ENCODE assay signal across 18 cellular contexts in the genomic region with DNA sequence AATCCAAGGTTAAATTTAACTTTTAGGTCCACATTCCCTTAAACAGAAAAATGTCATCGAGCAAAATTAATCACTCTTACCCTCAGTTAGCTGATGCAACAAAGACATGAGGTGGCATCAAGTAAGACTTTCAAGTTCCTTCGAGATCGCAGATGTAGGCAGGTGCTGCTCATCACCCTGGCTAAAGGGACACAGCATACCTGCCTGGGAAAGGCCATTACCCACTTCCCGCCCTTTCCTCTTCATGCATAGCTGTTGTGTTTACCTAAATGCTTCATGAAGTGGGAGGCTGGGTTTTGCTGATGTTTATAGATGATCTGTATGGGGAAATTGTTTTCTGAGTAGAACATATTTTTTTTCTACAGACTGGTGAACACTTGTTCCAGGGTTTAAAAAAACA.
DNase-seq lines count a peak whose midpoint lies in the region; ATAC-seq and TF ChIP-seq lines count a peak whose summit lies in the region.
"Had no signal": no experiment of that assay in that cellular context is flagged by ENCODE, and none has a peak within 500 bp of the region (broad histone marks: within the 10 kb centered on the region; RNA-seq: fewer than 3 reads in every experiment).

No MANE protein-coding gene starts in this region.

- H4K20me1 ChIP-seq in OCI-LY3 (ENCODE audit: insufficient read depth, low read length), result no peaks in the 10 kb centered on the region

- H3K4me1 ChIP-seq in OCI-LY3 (ENCODE audit: low read length) (peaks cover 20% of the 10 kb centered on the region), upper lobe of right lung (no peaks in the 10 kb centered on the region)
- H3K4me1 ChIP-seq: heart left ventricle, left ventricle myocardium inferior, sigmoid colon had no signal

- H3K9me3 ChIP-seq in OCI-LY3 (ENCODE audit: insufficient read depth, low read length), result no peaks in the 10 kb centered on the region
- no peaks in the 10 kb centered on the region for H3K9me3 ChIP-seq in upper lobe of right lung
- H3K9me3 ChIP-seq: heart left ventricle, left ventricle myocardium inferior, sigmoid colon, thoracic aorta had no signal

- no peak overlapping the region for H3K4me2 ChIP-seq in OCI-LY3 (ENCODE audit: low read length)

- H3K4me3 Mint-ChIP-seq in activated naive CD4-positive, alpha-beta T cell treated with anti-CD3 and anti-CD28 coated beads, Interleukin-2, amount 50 U/mL, for 24 hours, result no peak overlapping the region
- H3K4me3 Mint-ChIP-seq: CD14-positive monocyte; dendritic cell treated with granulocyte-macrophage colony-stimulating factor and Interleukin-4, amounts not matched to agents 40 ng/mL and 50 ng/mL, for 4 days; T-cell had no signal

- TF ChIP-seq CTCF in OCI-LY3 (IDR thresholded peaks at IDR 0.05; ENCODE audit: low read depth, low read length) (no peak), upper lobe of right lung (IDR thresholded peaks at IDR 0.05) (no peak)

- H3K27ac Mint-ChIP-seq in activated naive CD4-positive, alpha-beta T cell treated with anti-CD3 and anti-CD28 coated beads, Interleukin-2, amount 50 U/mL, for 24 hours, result peak overlapping the region; percentile 10
- peak overlapping the region in 1 of 2 donors; percentile 60 for H3K27ac Mint-ChIP-seq in activated naive CD4-positive, alpha-beta T cell treated with anti-CD3 and anti-CD28 coated beads, Interleukin-2, amount 50 U/mL, for 72 hours
- H3K27ac Mint-ChIP-seq: CD14-positive monocyte; dendritic cell treated with granulocyte-macrophage colony-stimulating factor and Interleukin-4, amounts not matched to agents 40 ng/mL and 50 ng/mL, for 4 days; T-cell had no signal

- H2AFZ ChIP-seq in OCI-LY3 (ENCODE audit: low read depth, low read length), result no peak overlapping the region

- 0 out of 2 replicates have a peak overlapping the region, but pooled peaks have one; percentile 1 for H3K27ac ChIP-seq in OCI-LY3 (ENCODE audit: low read length)
- H3K27ac ChIP-seq in upper lobe of right lung, result no peak overlapping the region
- H3K27ac ChIP-seq: heart left ventricle, left ventricle myocardium inferior, sigmoid colon, thoracic aorta had no signal

- intact Hi-C loops in upper lobe of right lung (cut with DNase I), result no loop called here

- no peak overlapping the region for H3K4me3 ChIP-seq in OCI-LY3 (ENCODE audit: low read length)
- no peak overlapping the region for H3K4me3 ChIP-seq in upper lobe of right lung
- H3K4me3 ChIP-seq: heart left ventricle, left ventricle myocardium inferior, sigmoid colon, thoracic aorta had no signal

- peaks cover 12% of the 10 kb centered on the region for H3K36me3 Mint-ChIP-seq in activated naive CD4-positive, alpha-beta T cell treated with anti-CD3 and anti-CD28 coated beads, Interleukin-2, amount 50 U/mL, for 24 hours
- H3K36me3 Mint-ChIP-seq in activated naive CD4-positive, alpha-beta T cell treated with anti-CD3 and anti-CD28 coated beads, Interleukin-2, amount 50 U/mL, for 72 hours, result peaks cover 6 to 8% of the 10 kb centered on the region in 2 donors

- no peak for ATAC-seq in activated naive CD4-positive, alpha-beta T cell treated with anti-CD3 and anti-CD28 coated beads, Interleukin-2, amount 50 U/mL, for 72 hours
- peak; percentile 77 for ATAC-seq in upper lobe of right lung
- no peak for ATAC-seq in HG02884 (IDR thresholded peaks at IDR 0.05; ENCODE audit: unreplicated experiment)
- ATAC-seq: heart left ventricle, T-cell had no signal

- no peaks in the 10 kb centered on the region for H3K79me2 ChIP-seq in OCI-LY3 (ENCODE audit: low read length)

- no peaks in the 10 kb centered on the region for H3K9me3 Mint-ChIP-seq in activated naive CD4-positive, alpha-beta T cell treated with anti-CD3 and anti-CD28 coated beads, Interleukin-2, amount 50 U/mL, for 24 hours
- H3K9me3 Mint-ChIP-seq in activated naive CD4-positive, alpha-beta T cell treated with anti-CD3 and anti-CD28 coated beads, Interleukin-2, amount 50 U/mL, for 72 hours, result no peaks in the 10 kb centered on the region
- H3K9me3 Mint-ChIP-seq: CD14-positive monocyte; dendritic cell treated with granulocyte-macrophage colony-stimulating factor and Interleukin-4, amounts not matched to agents 40 ng/mL and 50 ng/mL, for 4 days; T-cell had no signal

- H3K4me1 Mint-ChIP-seq in activated naive CD4-positive, alpha-beta T cell treated with anti-CD3 and anti-CD28 coated beads, Interleukin-2, amount 50 U/mL, for 24 hours, result no peaks in the 10 kb centered on the region
- H3K4me1 Mint-ChIP-seq: CD14-positive monocyte, T-cell had no signal

- H3K27me3 ChIP-seq in OCI-LY3 (ENCODE audit: low read depth, low read length) (no peaks in the 10 kb centered on the region), upper lobe of right lung (no peaks in the 10 kb centered on the region)
- H3K27me3 ChIP-seq: heart left ventricle, sigmoid colon had no signal

- peaks cover 27% of the 10 kb centered on the region for H3K36me3 ChIP-seq in OCI-LY3 (replicated peaks; ENCODE audit: low read depth, low read length)
- H3K36me3 ChIP-seq in upper lobe of right lung, result peaks cover 78% of the 10 kb centered on the region

- no peak for DNase-seq in activated naive CD4-positive, alpha-beta T cell treated with anti-CD3 and anti-CD28 coated beads, Interleukin-2, amount 50 U/mL, for 72 hours (ENCODE audit: low spot score in 2 of 2)
- DNase-seq in NCI-H1417 treated with DMSO at 0.1 percent for 48 hours (lab: John Stamatoyannopoulos, UW), result peak; percentile 28
- DNase-seq in upper lobe of right lung, result no peak
- no peak for DNase-seq in stimulated activated naive CD4-positive, alpha-beta T cell (lab: John Stamatoyannopoulos, UW)
- DNase-seq in NCI-H1694 (lab: John Stamatoyannopoulos, UW), result no peak
- DNase-seq: activated CD4-positive, alpha-beta T cell treated with anti-CD3 and anti-CD28 coated beads for 4 hours; activated effector memory CD4-positive, alpha-beta T cell treated with anti-CD3 and anti-CD28 coated beads, Interleukin-2, amount 50 U/mL, for 16 hours; amygdala; heart left ventricle; left ventricle myocardium inferior; sigmoid colon; T-cell had no signal

- no peak overlapping the region for H3K9ac ChIP-seq in OCI-LY3 (ENCODE audit: low read length)

- H3K27me3 Mint-ChIP-seq in activated naive CD4-positive, alpha-beta T cell treated with anti-CD3 and anti-CD28 coated beads, Interleukin-2, amount 50 U/mL, for 24 hours, result no peaks in the 10 kb centered on the region
- H3K27me3 Mint-ChIP-seq: dendritic cell treated with granulocyte-macrophage colony-stimulating factor and Interleukin-4, amounts not matched to agents 40 ng/mL and 50 ng/mL, for 4 days; T-cell had no signal
